23 cellular contexts compared by ENCODE assay signal in genomic region chr3:155449613-155450267, GRCh38.
"Had no signal": no experiment of that assay in that cellular context is flagged by ENCODE, and none has a peak within 500 bp of the region (broad histone marks: within the 10 kb centered on the region; RNA-seq: fewer than 3 reads in every experiment).

No MANE protein-coding gene starts in this region.

- H3K4me3 Mint-ChIP-seq: activated CD8-positive, alpha-beta T cell treated with anti-CD3 and anti-CD28 coated beads, Interleukin-2, amount 10 ng/mL, durations not matched to agents 7 days and 5 days; dendritic cell treated with granulocyte-macrophage colony-stimulating factor and Interleukin-4, amounts not matched to agents 40 ng/mL and 50 ng/mL, for 4 days; naive thymus-derived CD4-positive, alpha-beta T cell; neural crest cell; stimulated activated naive B cell treated with anti-CD40 and anti-IgM and Interleukin-4, amounts not matched to agents 10 μg/mL and 1 μg/mL and 100 μg/mL, for 72 hours had no signal

- H3K27me3 ChIP-seq: body of pancreas, cardiac muscle cell, testis, vagina had no signal

- FAIRE-seq: endometrium had no signal

- H3K36me3 ChIP-seq: cardiac muscle cell, lower lobe of right lung, prostate gland, vagina had no signal

- H3K36me3 Mint-ChIP-seq: activated naive CD4-positive, alpha-beta T cell treated with anti-CD3 and anti-CD28 coated beads, Interleukin-2, amount 50 U/mL, for 72 hours; naive thymus-derived CD4-positive, alpha-beta T cell; stimulated activated naive B cell treated with anti-CD40 and anti-IgM and Interleukin-4, amounts not matched to agents 10 μg/mL and 1 μg/mL and 100 μg/mL, for 72 hours had no signal

- DNase-seq: activated CD4-positive, alpha-beta T cell treated with anti-CD3 and anti-CD28 coated beads for 1 hour; activated CD4-positive, alpha-beta T cell treated with anti-CD3 and anti-CD28 coated beads, Interleukin-2, amount 50 U/mL, for 1 hour; activated CD8-positive, alpha-beta T cell treated with anti-CD3 and anti-CD28 coated beads, Interleukin-2, amount 10 ng/mL, durations not matched to agents 7 days and 5 days; body of pancreas; effector CD4-positive, alpha-beta T cell; foreskin melanocyte; hypothalamus; lower lobe of right lung; naive thymus-derived CD4-positive, alpha-beta T cell; occipital lobe; stimulated activated CD8-positive, alpha-beta memory T cell treated with anti-CD3 and anti-CD28 coated beads, Interleukin-4, amount 100 ng/mL, for 48 hours; stimulated activated naive B cell treated with anti-CD40 and anti-IgM and Interleukin-4, amounts not matched to agents 10 μg/mL and 1 μg/mL and 100 μg/mL, for 72 hours; T-helper 9 cell; testis; trophoblast cell had no signal

- H3K27ac Mint-ChIP-seq: activated CD8-positive, alpha-beta T cell treated with anti-CD3 and anti-CD28 coated beads, Interleukin-2, amount 10 ng/mL, durations not matched to agents 7 days and 5 days; activated naive CD4-positive, alpha-beta T cell treated with anti-CD3 and anti-CD28 coated beads, Interleukin-2, amount 50 U/mL, for 72 hours; dendritic cell treated with granulocyte-macrophage colony-stimulating factor and Interleukin-4, amounts not matched to agents 40 ng/mL and 50 ng/mL, for 4 days; naive thymus-derived CD4-positive, alpha-beta T cell; stimulated activated naive B cell treated with anti-CD40 and anti-IgM and Interleukin-4, amounts not matched to agents 10 μg/mL and 1 μg/mL and 100 μg/mL, for 72 hours had no signal

- H3K9me3 Mint-ChIP-seq: activated naive CD4-positive, alpha-beta T cell treated with anti-CD3 and anti-CD28 coated beads, Interleukin-2, amount 50 U/mL, for 72 hours; dendritic cell treated with granulocyte-macrophage colony-stimulating factor and Interleukin-4, amounts not matched to agents 40 ng/mL and 50 ng/mL, for 4 days; neural crest cell; stimulated activated naive B cell treated with anti-CD40 and anti-IgM and Interleukin-4, amounts not matched to agents 10 μg/mL and 1 μg/mL and 100 μg/mL, for 72 hours had no signal

- H3K27ac ChIP-seq: body of pancreas, cardiac muscle cell, lower lobe of right lung, prostate gland, skin epidermis, testis, vagina had no signal

- H3K27me3 Mint-ChIP-seq: dendritic cell treated with granulocyte-macrophage colony-stimulating factor and Interleukin-4, amounts not matched to agents 40 ng/mL and 50 ng/mL, for 4 days; stimulated activated naive B cell treated with anti-CD40 and anti-IgM and Interleukin-4, amounts not matched to agents 10 μg/mL and 1 μg/mL and 100 μg/mL, for 72 hours had no signal

- H3K4me1 Mint-ChIP-seq: naive thymus-derived CD4-positive, alpha-beta T cell; neural crest cell; stimulated activated naive B cell treated with anti-CD40 and anti-IgM and Interleukin-4, amounts not matched to agents 10 μg/mL and 1 μg/mL and 100 μg/mL, for 72 hours had no signal

- ATAC-seq: activated CD8-positive, alpha-beta T cell treated with anti-CD3 and anti-CD28 coated beads, Interleukin-2, amount 10 ng/mL, durations not matched to agents 7 days and 5 days; activated naive CD4-positive, alpha-beta T cell treated with anti-CD3 and anti-CD28 coated beads, Interleukin-2, amount 50 U/mL, for 72 hours; body of pancreas; lower lobe of right lung; naive thymus-derived CD4-positive, alpha-beta T cell; stimulated activated naive B cell treated with anti-CD40 and anti-IgM and Interleukin-4, amounts not matched to agents 10 μg/mL and 1 μg/mL and 100 μg/mL, for 72 hours had no signal

- H3K4me1 ChIP-seq: body of pancreas, lower lobe of right lung, prostate gland, testis, vagina had no signal

- H3K9me3 ChIP-seq: body of pancreas, lower lobe of right lung, prostate gland, testis, vagina had no signal

- H3K4me3 ChIP-seq: body of pancreas, cardiac muscle cell, lower lobe of right lung, prostate gland, skin epidermis, testis, vagina had no signal
